32 cellular contexts compared by ENCODE assay signal in the genomic region with DNA sequence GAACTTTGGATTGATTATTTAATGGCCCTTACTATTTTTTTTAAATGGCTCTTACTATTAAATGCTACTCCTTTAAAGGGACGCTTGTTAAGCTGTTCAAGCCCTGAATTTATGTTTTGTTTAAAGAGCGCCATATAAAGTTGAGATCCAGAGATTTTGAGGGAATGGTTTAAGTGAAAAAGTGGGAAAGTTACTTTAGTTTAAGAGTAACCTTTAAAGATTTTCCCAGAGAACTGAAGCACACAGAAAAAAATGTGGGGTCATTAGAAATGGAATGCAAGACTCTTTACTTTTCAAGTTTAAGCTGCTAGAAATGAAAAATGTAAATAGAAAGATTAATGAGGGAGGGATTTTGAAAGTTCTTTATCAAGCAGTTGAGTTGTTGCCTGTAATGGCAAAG.
"Had no signal": no experiment of that assay in that cellular context is flagged by ENCODE, and none has a peak within 500 bp of the region (broad histone marks: within the 10 kb centered on the region; RNA-seq: fewer than 3 reads in every experiment).

No MANE protein-coding gene starts in this region.

- H3K27me3 ChIP-seq: Peyer's patch, SJSA1 had no signal

- H3K4me3 Mint-ChIP-seq: activated CD4-positive, alpha-beta T cell treated with anti-CD3 and anti-CD28 coated beads, Interleukin-2, amount 10 ng/mL, durations not matched to agents 24 days and 14 days; activated CD8-positive, alpha-beta T cell treated with anti-CD3 and anti-CD28 coated beads for 36 hours; activated naive CD4-positive, alpha-beta T cell treated with anti-CD3 and anti-CD28 coated beads, Interleukin-2, amount 50 U/mL, for 24 hours; activated naive CD8-positive, alpha-beta T cell treated with anti-CD3 and anti-CD28 coated beads, Interleukin-2, amount 10 ng/mL, durations not matched to agents 7 days and 5 days; activated T-cell treated with anti-CD3 and anti-CD28 coated beads, Interleukin-2, amount 50 U/mL, for 24 hours; brain; T-helper 1 cell treated with Interleukin-12 subunit alpha and Interleukin-12 subunit beta and Interleukin-4 antibody, amounts not matched to agents 30 μg/mL and 1 μg/mL, for 36 hours; T-helper 2 cell treated with Interferon-gamma antibody and Interleukin-4, amounts not matched to agents 5 μg/mL and 100 μg/mL, for 36 hours had no signal

- H3K9ac ChIP-seq: SK-N-SH had no signal

- ATAC-seq: activated CD8-positive, alpha-beta T cell treated with anti-CD3 and anti-CD28 coated beads for 36 hours; PC-3 had no signal

- H3K36me3 Mint-ChIP-seq: activated naive CD4-positive, alpha-beta T cell treated with anti-CD3 and anti-CD28 coated beads, Interleukin-2, amount 50 U/mL, for 24 hours; activated naive CD8-positive, alpha-beta T cell treated with anti-CD3 and anti-CD28 coated beads, Interleukin-2, amount 10 ng/mL, durations not matched to agents 7 days and 5 days; brain had no signal

- H3K4me1 Mint-ChIP-seq: activated CD4-positive, alpha-beta T cell treated with anti-CD3 and anti-CD28 coated beads, Interleukin-2, amount 10 ng/mL, durations not matched to agents 24 days and 14 days; activated naive CD4-positive, alpha-beta T cell treated with anti-CD3 and anti-CD28 coated beads, Interleukin-2, amount 50 U/mL, for 24 hours; activated naive CD8-positive, alpha-beta T cell treated with anti-CD3 and anti-CD28 coated beads, Interleukin-2, amount 10 ng/mL, durations not matched to agents 7 days and 5 days had no signal

- H3K36me3 ChIP-seq: adrenal gland, Peyer's patch, SJSA1 had no signal

- H3K27me3 Mint-ChIP-seq: activated CD4-positive, alpha-beta T cell treated with anti-CD3 and anti-CD28 coated beads, Interleukin-2, amount 10 ng/mL, durations not matched to agents 24 days and 14 days; brain had no signal

- H3K27ac ChIP-seq: adrenal gland, Peyer's patch, SJSA1 had no signal

- DNase-seq: activated CD4-positive, alpha-beta T cell treated with anti-CD3 and anti-CD28 coated beads, Interleukin-2, amount 10 ng/mL, durations not matched to agents 24 days and 14 days; activated CD4-positive, alpha-beta T cell treated with anti-CD3 and anti-CD28 coated beads, Interleukin-2, amount 50 U/mL, for 4 hours; activated CD8-positive, alpha-beta T cell treated with anti-CD3 and anti-CD28 coated beads for 36 hours; activated gamma-delta T cell; activated naive CD4-positive, alpha-beta T cell treated with Interleukin-2 at 50 U/mL for 16 hours; activated naive CD8-positive, alpha-beta T cell treated with anti-CD3 and anti-CD28 coated beads, Interleukin-2, amount 10 ng/mL, durations not matched to agents 7 days and 5 days; activated T-cell treated with anti-CD3 and anti-CD28 coated beads, Interleukin-2, amount 50 U/mL, for 24 hours; adrenal gland; caudate nucleus; Karpas-422; NCI-H1048; NCI-H1105 treated with DMSO at 0.1 percent for 48 hours; NCI-H1436; NCI-H1694; NCI-H1930; NCI-H2081 treated with DMSO at 0.1 percent for 48 hours; NCI-H345; NCI-H510A; NCI-H526; NCI-H748 treated with DMSO at 0.1 percent for 48 hours; NK-92 treated with Interleukin-12 subunit alpha and Interleukin-12 subunit beta, amount 100 ng/mL, for 24 hours; PC-3; Peyer's patch; RPMI8226; SHP77 treated with DMSO at 0.1 percent for 48 hours; SK-N-SH had no signal

- H3K27ac Mint-ChIP-seq: activated CD4-positive, alpha-beta T cell treated with anti-CD3 and anti-CD28 coated beads, Interleukin-2, amount 10 ng/mL, durations not matched to agents 24 days and 14 days; activated CD8-positive, alpha-beta T cell treated with anti-CD3 and anti-CD28 coated beads for 36 hours; activated naive CD4-positive, alpha-beta T cell treated with anti-CD3 and anti-CD28 coated beads, Interleukin-2, amount 50 U/mL, for 24 hours; activated naive CD8-positive, alpha-beta T cell treated with anti-CD3 and anti-CD28 coated beads, Interleukin-2, amount 10 ng/mL, durations not matched to agents 7 days and 5 days; activated T-cell treated with anti-CD3 and anti-CD28 coated beads, Interleukin-2, amount 50 U/mL, for 24 hours; activated T-helper 2 cell treated with anti-CD3 and anti-CD28 coated beads, Interferon-gamma antibody, Interleukin-2, Interleukin-4, amounts not matched to agents 10 μg/mL and 5 μg/mL and 100 μg/mL, durations not matched to agents 14 hours and 24 hours and 36 hours; brain; T-helper 1 cell treated with Interleukin-12 subunit alpha and Interleukin-12 subunit beta and Interleukin-4 antibody, amounts not matched to agents 30 μg/mL and 1 μg/mL, for 36 hours; T-helper 2 cell treated with Interferon-gamma antibody and Interleukin-4, amounts not matched to agents 5 μg/mL and 100 μg/mL, for 36 hours had no signal

- H3K4me3 ChIP-seq: adrenal gland, Peyer's patch, SJSA1 had no signal

- H3K9me3 Mint-ChIP-seq: activated CD4-positive, alpha-beta T cell treated with anti-CD3 and anti-CD28 coated beads, Interleukin-2, amount 10 ng/mL, durations not matched to agents 24 days and 14 days; activated CD8-positive, alpha-beta T cell treated with anti-CD3 and anti-CD28 coated beads for 36 hours; activated naive CD4-positive, alpha-beta T cell treated with anti-CD3 and anti-CD28 coated beads, Interleukin-2, amount 50 U/mL, for 24 hours; activated naive CD8-positive, alpha-beta T cell treated with anti-CD3 and anti-CD28 coated beads, Interleukin-2, amount 10 ng/mL, durations not matched to agents 7 days and 5 days; activated T-cell treated with anti-CD3 and anti-CD28 coated beads, Interleukin-2, amount 50 U/mL, for 24 hours; activated T-helper 2 cell treated with anti-CD3 and anti-CD28 coated beads, Interferon-gamma antibody, Interleukin-2, Interleukin-4, amounts not matched to agents 10 μg/mL and 5 μg/mL and 100 μg/mL, durations not matched to agents 14 hours and 24 hours and 36 hours; brain; T-helper 1 cell treated with Interleukin-12 subunit alpha and Interleukin-12 subunit beta and Interleukin-4 antibody, amounts not matched to agents 30 μg/mL and 1 μg/mL, for 36 hours; T-helper 2 cell treated with Interferon-gamma antibody and Interleukin-4, amounts not matched to agents 5 μg/mL and 100 μg/mL, for 36 hours had no signal

- H3K4me1 ChIP-seq: adrenal gland, Peyer's patch had no signal

- H3K4me2 ChIP-seq: SK-N-SH had no signal

- H3K9me3 ChIP-seq: adrenal gland, Peyer's patch, SJSA1, SK-N-SH had no signal
